In genomic region chr3:126507886-126508285, GRCh38 we compare ENCODE assay signal across 23 cellular contexts. TPM values are rescaled to one million over a fixed set of nuclear protein-coding genes. Genes with fewer than 3 reads are reported as not detected.
A peak's percentile ranks its signal among the peaks of the same experiment; 100 is the strongest.
DNase-seq lines count a peak whose midpoint lies in the region; ATAC-seq, FAIRE-seq and TF ChIP-seq lines count a peak whose summit lies in the region.
"Had no signal": no experiment of that assay in that cellular context is flagged by ENCODE, and none has a peak within 500 bp of the region (broad histone marks: within the 10 kb centered on the region; RNA-seq: fewer than 3 reads in every experiment).

No MANE protein-coding gene starts in this region.

- H3K4me1 Mint-ChIP-seq in glutamatergic neuron (ENCODE audit: low read depth, unreplicated experiment): peaks cover 4% of the 10 kb centered on the region
- H3K4me1 Mint-ChIP-seq in GM23338: peaks cover 5% of the 10 kb centered on the region; the same call in 2 of the 3 replicates
- H3K4me1 Mint-ChIP-seq: CD4-positive, CD25-positive, alpha-beta regulatory T cell; CD8-positive, alpha-beta memory T cell had no signal

- no peak overlapping the region for H3K18ac ChIP-seq in neuronal stem cell (ENCODE audit: low read length)

- DNase-seq in right lobe of liver (peak in 2 of 3 donors; percentile 7 to 43), HepG2 (ENCODE audit: low spot score) (no peak), glutamatergic neuron (peak; percentile 5), neuronal stem cell (ENCODE audit: low spot score) (no peak), GM23338 (ENCODE audit: low spot score) (no peak), ecto neural progenitor cell (ENCODE audit: low spot score) (no peak)
- DNase-seq: ACHN; BE2C; C1 segment of cervical spinal cord; CD4-positive, CD25-positive, alpha-beta regulatory T cell; COR-L47; DMS 273 treated with DMSO at 0.1 percent for 48 hours; DMS53; DND-41 had no signal

- TF ChIP-seq CTCF in right lobe of liver (IDR thresholded peaks at IDR 0.05) (no peak), HepG2 (CRISPR knock-in tag; IDR thresholded peaks at IDR 0.05) (no peak), glutamatergic neuron (IDR thresholded peaks at IDR 0.05; ENCODE audit: partially characterized antibody, unreplicated experiment) (no peak), GM23338 (conservative IDR thresholded peaks at IDR 0.05; ENCODE audit: low read depth in 2 of 2) (no peak)

- H3K14ac ChIP-seq in neuronal stem cell (ENCODE audit: low read length): peak overlapping the region; percentile 59

- no peak overlapping the region for H2BK5ac ChIP-seq in neuronal stem cell (ENCODE audit: low read length)

- no peak overlapping the region for H3K23ac ChIP-seq in neuronal stem cell (ENCODE audit: low read depth, low read length, poor library complexity)

- H2BK12ac ChIP-seq in neuronal stem cell (ENCODE audit: low read length): no peak overlapping the region

- H3K4ac ChIP-seq in neuronal stem cell (ENCODE audit: low read length): no peak overlapping the region

- POLR2A ChIA-PET in HepG2 (lab: Yijun Ruan, JAX): interaction anchor here (1.2 kb wide), 1 partner anchor 11 kb away, joined by 4 read pairs; no protein-coding TSS in a partner anchor

- TF ChIP-seq POLR2A in right lobe of liver (IDR thresholded peaks at IDR 0.05) (no peak), HepG2 (IDR thresholded peaks at IDR 0.05; ENCODE audit: insufficient read depth in 1 of 2, low read depth in 2 of 2, low read length in 2 of 2) (no peak)

- H3K4me3 Mint-ChIP-seq in glutamatergic neuron (ENCODE audit: unreplicated experiment) (no peak overlapping the region), GM23338 (no peak overlapping the region)
- H3K4me3 Mint-ChIP-seq: CD4-positive, CD25-positive, alpha-beta regulatory T cell; CD8-positive, alpha-beta memory T cell had no signal

- no peak overlapping the region for H4K91ac ChIP-seq in neuronal stem cell (ENCODE audit: low read depth, low read length, poor library complexity)

- TF ChIP-seq EP300 in HepG2 (IDR thresholded peaks at IDR 0.05; ENCODE audit: low read depth in 2 of 2, low read length in 2 of 2) (no peak), HepG2 (CRISPR knock-in tag; IDR thresholded peaks at IDR 0.05; ENCODE audit: borderline replicate concordance) (no peak)

- H3K4me2 ChIP-seq in HepG2 (ENCODE audit: low read depth, low read length) (no peak overlapping the region), neuronal stem cell (ENCODE audit: insufficient read depth, low read length, poor library complexity, severe bottlenecking) (no peak overlapping the region), GM23338 (no peak overlapping the region)

- H4K8ac ChIP-seq in neuronal stem cell (ENCODE audit: low read depth, low read length): no peak overlapping the region

- H3K36me3 Mint-ChIP-seq in glutamatergic neuron (ENCODE audit: unreplicated experiment): peaks cover 4% of the 10 kb centered on the region
- no peaks in the 10 kb centered on the region for H3K36me3 Mint-ChIP-seq in GM23338 (ENCODE audit: low read depth)
- H3K36me3 Mint-ChIP-seq: CD4-positive, CD25-positive, alpha-beta regulatory T cell; CD8-positive, alpha-beta memory T cell had no signal

- H3K36me3 ChIP-seq in right lobe of liver: peaks cover 0 to 14% (median 0%) of the 10 kb centered on the region in 4 donors
- no peaks in the 10 kb centered on the region for H3K36me3 ChIP-seq in HepG2 (replicated peaks in 1 of 2; ENCODE audit: control insufficient read depth in 1 of 2, insufficient read depth in 2 of 2, low read length in 2 of 2)
- no peaks in the 10 kb centered on the region for H3K36me3 ChIP-seq in neuronal stem cell (replicated peaks in 1 of 2; ENCODE audit: control insufficient read depth in 2 of 2, insufficient read depth in 2 of 2, low read length in 2 of 2)
- H3K36me3 ChIP-seq in GM23338 (ENCODE audit: insufficient read depth): no peaks in the 10 kb centered on the region
- H3K36me3 ChIP-seq: BE2C had no signal

- no peaks in the 10 kb centered on the region for H3K27me3 ChIP-seq in right lobe of liver
- H3K27me3 ChIP-seq in HepG2 (ENCODE audit: control insufficient read depth in 1 of 2, insufficient read depth in 2 of 2, low read length in 2 of 2): peaks cover 0 to 3% of the 10 kb centered on the region in 2 experiments; a peak in 1 of 5 replicates
- peaks cover 0 to 34% (median 0%) of the 10 kb centered on the region in 3 experiments for H3K27me3 ChIP-seq in neuronal stem cell (ENCODE audit: control insufficient read depth in 3 of 3, insufficient read depth in 3 of 3, low read depth in 1 of 3, low read length in 3 of 3)
- no peaks in the 10 kb centered on the region for H3K27me3 ChIP-seq in GM23338 (ENCODE audit: insufficient read depth)
- H3K27me3 ChIP-seq: BE2C had no signal

- 79% methylated on average over 4 of the region's 9 CpGs for WGBS in right lobe of liver (ENCODE audit: insufficient coverage, low coverage, low lambda C conversion rate, missing lambda C conversion rate)
- WGBS in HepG2 (ENCODE audit: low lambda C conversion rate): 100% methylated on average over 1 of the region's 9 CpGs
- WGBS in neuronal stem cell (ENCODE audit: extremely low coverage in 2 of 2, insufficient read length in 2 of 2, insufficient replicate concordance in 1 of 2), 2 donors: no CpG with 5 or more reads among the region's 9 CpGs

- H2AK5ac ChIP-seq in neuronal stem cell (ENCODE audit: low read depth, low read length): no peak overlapping the region

- in situ Hi-C loops in HepG2 (cut with HindIII; ENCODE audit: extremely low pct_ligation_motif_present, low pct_unique_long_range_greater_than_20kb): no loop called here

- H3K27ac Mint-ChIP-seq in glutamatergic neuron (ENCODE audit: unreplicated experiment) (no peak overlapping the region), GM23338 (no peak overlapping the region)
- H3K27ac Mint-ChIP-seq: CD4-positive, CD25-positive, alpha-beta regulatory T cell; CD8-positive, alpha-beta memory T cell had no signal

- H3K27ac ChIP-seq in right lobe of liver: no peak overlapping the region
- H3K27ac ChIP-seq in HepG2 (ENCODE audit: extremely low read length, insufficient read depth, low read length): no peak overlapping the region
- no peak overlapping the region for H3K27ac ChIP-seq in neuronal stem cell (replicated peaks; ENCODE audit: low read length)
- H3K27ac ChIP-seq in GM23338 (ENCODE audit: low read depth): no peak overlapping the region
- H3K27ac ChIP-seq: GM23248 had no signal

- H3K9ac ChIP-seq in HepG2 (ENCODE audit: insufficient read depth, low read depth, low read length): no peak overlapping the region
- no peak overlapping the region for H3K9ac ChIP-seq in neuronal stem cell (ENCODE audit: low read depth, low read length, poor library complexity)
- H3K9ac ChIP-seq: GM23248 had no signal

- H3K9me3 ChIP-seq in right lobe of liver (no peaks in the 10 kb centered on the region), HepG2 (ENCODE audit: low read length) (no peaks in the 10 kb centered on the region), neuronal stem cell (replicated peaks in 1 of 2; ENCODE audit: control insufficient read depth in 2 of 2, insufficient read depth in 1 of 2, low read depth in 1 of 2, low read length in 2 of 2) (no peaks in the 10 kb centered on the region)
- H3K9me3 ChIP-seq: BE2C had no signal

- H3K9me3 Mint-ChIP-seq in glutamatergic neuron (ENCODE audit: unreplicated experiment) (peaks cover 3% of the 10 kb centered on the region), GM23338 (no peaks in the 10 kb centered on the region)
- H3K9me3 Mint-ChIP-seq: CD4-positive, CD25-positive, alpha-beta regulatory T cell; CD8-positive, alpha-beta memory T cell had no signal

- FAIRE-seq in HepG2 (lab: Jason Lieb, UNC): no peak
- FAIRE-seq: A204.1, GM12878, GM19239, H54 had no signal

- H3F3A ChIP-seq in GM23338 (replicated peaks; ENCODE audit: low read depth): peaks cover under 1% of the 10 kb centered on the region; the same call in 1 of the 2 replicates

- no TSS peak for BruUV-seq in HepG2 (replicated peaks; lab: Mats Ljungman, UMichigan)

- H3K27me3 Mint-ChIP-seq in glutamatergic neuron (ENCODE audit: unreplicated experiment): peaks cover 7% of the 10 kb centered on the region
- H3K27me3 Mint-ChIP-seq in GM23338 (ENCODE audit: insufficient read depth, low read depth, poor library complexity): peaks cover 2% of the 10 kb centered on the region
- H3K27me3 Mint-ChIP-seq: CD4-positive, CD25-positive, alpha-beta regulatory T cell had no signal

- intact Hi-C loops in right lobe of liver (cut with DNase I) (no loop called here), HepG2 (cut with micrococcal nuclease; ENCODE audit: unreplicated experiment) (no loop called here)

- H3K79me2 ChIP-seq in HepG2 (ENCODE audit: insufficient read depth, low read length) (no peaks in the 10 kb centered on the region), GM23338 (replicated peaks; ENCODE audit: insufficient read depth) (no peaks in the 10 kb centered on the region)

- no peaks in the 10 kb centered on the region for H3K79me1 ChIP-seq in neuronal stem cell (ENCODE audit: low read depth, low read length)

- no peak overlapping the region for H2BK120ac ChIP-seq in neuronal stem cell (ENCODE audit: low read depth, low read length)

- TF ChIP-seq RAD21 in HepG2 (CRISPR knock-in tag; IDR thresholded peaks at IDR 0.05): no peak

- CTCF ChIA-PET in HepG2 (lab: Yijun Ruan, JAX; ENCODE audit: low intra/inter-chr PET ratio, low total read pairs): no interaction called here

- no peaks in the 10 kb centered on the region for H4K20me1 ChIP-seq in HepG2 (ENCODE audit: insufficient read depth, low read length)
- no peaks in the 10 kb centered on the region for H4K20me1 ChIP-seq in GM23338 (replicated peaks; ENCODE audit: insufficient read depth)

- H2AFZ ChIP-seq in HepG2 (ENCODE audit: low read length) (no peak overlapping the region), neuronal stem cell (ENCODE audit: low read length) (no peak overlapping the region), GM23338 (no peak overlapping the region)
- H2AFZ ChIP-seq: GM23248 had no signal

- ATAC-seq in right lobe of liver (no peak), HepG2 (no peak), GM23338 (no peak), GM18867 (IDR thresholded peaks at IDR 0.05; ENCODE audit: unreplicated experiment) (no peak)
- ATAC-seq: GM12878 had no signal

- H3K9me2 ChIP-seq in GM23338 (ENCODE audit: insufficient read depth): 0 out of 2 replicates have a peak, but pooled peaks cover 4% of the 10 kb centered on the region

- H3K4me1 ChIP-seq in right lobe of liver: peaks cover 0 to 15% (median 5%) of the 10 kb centered on the region in 4 donors
- peaks cover 8% of the 10 kb centered on the region; the same call in 1 of the 2 replicates for H3K4me1 ChIP-seq in HepG2 (ENCODE audit: insufficient read depth, low read length)
- H3K4me1 ChIP-seq in neuronal stem cell (ENCODE audit: control insufficient read depth in 2 of 2, insufficient read depth in 1 of 2, low read depth in 1 of 2, low read length in 2 of 2): peaks cover 0 to 2% of the 10 kb centered on the region in 2 donors
- H3K4me1 ChIP-seq in GM23338 (ENCODE audit: insufficient read depth): no peaks in the 10 kb centered on the region
- H3K4me1 ChIP-seq: BE2C had no signal

- H3K4me3 ChIP-seq in right lobe of liver: no peak overlapping the region
- no peak overlapping the region for H3K4me3 ChIP-seq in HepG2 (replicated peaks in 1 of 3; ENCODE audit: insufficient read depth in 1 of 3, low read depth in 2 of 3, low read length in 3 of 3)
- H3K4me3 ChIP-seq in neuronal stem cell (ENCODE audit: low read length in 2 of 2): no peak overlapping the region
- no peak overlapping the region for H3K4me3 ChIP-seq in GM23338
- H3K4me3 ChIP-seq: GM12878, GM23248 had no signal

- no peak overlapping the region for H2BK15ac ChIP-seq in neuronal stem cell (ENCODE audit: low read length)

RNA-seq across cellular contexts. Expression of gene UROC1, which starts 9.7 kb away (rescaled TPM):
- total RNA-seq in right lobe of liver: 100 to 1,000 TPM in 1 of 6 experiments, 10 to 100 TPM in 5; 15.1 to 101 (median 55.8) TPM
- 0.71 and 0.74 TPM in 2 replicates for total RNA-seq in HepG2 (2016; rRNA removed; fragmentation: Illumina TruSeq; extraction: Trizol)
- total RNA-seq in HepG2 (2016; cell fraction: cytosol; rRNA removed; fragmentation: Illumina TruSeq; extraction: Trizol; ENCODE audit: low read depth): 0.09 TPM in 1 of 2 replicates, not detected in the other
- 0.39 and 0.97 TPM in 2 replicates for total RNA-seq in HepG2 (2016; cell fraction: insoluble cytoplasmic fraction; rRNA removed; fragmentation: Illumina TruSeq; extraction: Trizol)
- total RNA-seq in HepG2 (2016; cell fraction: membrane; rRNA removed; fragmentation: Illumina TruSeq; extraction: Trizol): 0.24 and 0.25 TPM in 2 replicates
- total RNA-seq in HepG2 (2016; cell fraction: nucleus; rRNA removed; fragmentation: Illumina TruSeq; extraction: Trizol): 0.69 and 0.87 TPM in 2 replicates
- 1.3 and 2.0 TPM in 2 replicates for polyA plus RNA-seq in HepG2 (2011; rRNA removed)
- 0.65 and 0.95 TPM in 2 replicates for polyA plus RNA-seq in HepG2 (2011; cell fraction: cytosol; rRNA removed)
- 6.6 and 8.2 TPM in 2 replicates for polyA plus RNA-seq in HepG2 (2011; cell fraction: nucleus; rRNA removed)
- 1.1 and 2.5 TPM in 2 replicates for polyA plus RNA-seq in HepG2 (2012)
- polyA plus RNA-seq in HepG2 (2016; cell fraction: cytosol; fragmentation: Illumina TruSeq; extraction: Trizol; ENCODE audit: low read depth): 0.12 and 0.17 TPM in 2 replicates
- 0.78 and 0.88 TPM in 2 replicates for polyA plus RNA-seq in HepG2 (2016; cell fraction: insoluble cytoplasmic fraction; fragmentation: Illumina TruSeq; extraction: Trizol; ENCODE audit: low read depth)
- 0.21 and 0.22 TPM in 2 replicates for polyA plus RNA-seq in HepG2 (2016; cell fraction: membrane; fragmentation: Illumina TruSeq; extraction: Trizol; ENCODE audit: low read depth)
- polyA plus RNA-seq in HepG2 (2016; cell fraction: nucleus; fragmentation: Illumina TruSeq; extraction: Trizol; ENCODE audit: insufficient read depth, low read depth): 2.7 and 2.8 TPM in 2 replicates
- 2.2 TPM in 1 of 2 replicates, not detected in the other for polyA minus RNA-seq in HepG2 (2011; rRNA and poly(A)+ RNA removed; ENCODE audit: low replicate concordance)
- polyA minus RNA-seq in HepG2 (2011; cell fraction: cytosol; rRNA and poly(A)+ RNA removed): 0.53 and 0.59 TPM in 2 replicates
- 0.75 and 1.2 TPM in 2 replicates for polyA minus RNA-seq in HepG2 (2011; cell fraction: nucleus; rRNA and poly(A)+ RNA removed)
- not detected for total RNA-seq in glutamatergic neuron (ENCODE audit: unreplicated experiment)
- polyA plus RNA-seq in neuronal stem cell (2013, experiment 1 of 2): not detected
- 0.03 TPM for polyA plus RNA-seq in neuronal stem cell (2013, experiment 2 of 2)
- total RNA-seq in GM23338 (2014; rRNA removed; shearing (Covaris generic)): not detected in 2 replicates
- polyA plus RNA-seq in GM23338 (2016; fragmentation: Nextera tagmentation; extraction: Ambion mirVana): not detected in 2 replicates
- total RNA-seq: CD4-positive, CD25-positive, alpha-beta regulatory T cell; CD8-positive, alpha-beta memory T cell; G401; GM12878; GM23248; HT-29 had no signal
- polyA plus RNA-seq: CD4-positive, CD25-positive, alpha-beta regulatory T cell; CD8-positive, alpha-beta memory T cell; GM23248 had no signal

RNA-seq across cellular contexts. Expression of gene CHST13, which starts 16.1 kb away (rescaled TPM):
- total RNA-seq in right lobe of liver (10 to 100 TPM; 23.5 to 48.9 (median 28.2) TPM), HepG2 (2016; rRNA removed; fragmentation: Illumina TruSeq; extraction: Trizol) (16.1 and 43.1 TPM in 2 replicates), glutamatergic neuron (ENCODE audit: unreplicated experiment) (not detected)
- 8.0 and 11.1 TPM in 2 replicates for total RNA-seq in HepG2 (2016; cell fraction: cytosol; rRNA removed; fragmentation: Illumina TruSeq; extraction: Trizol; ENCODE audit: low read depth)
- 15.2 and 40.9 TPM in 2 replicates for total RNA-seq in HepG2 (2016; cell fraction: insoluble cytoplasmic fraction; rRNA removed; fragmentation: Illumina TruSeq; extraction: Trizol)
- 18.0 and 22.7 TPM in 2 replicates for total RNA-seq in HepG2 (2016; cell fraction: membrane; rRNA removed; fragmentation: Illumina TruSeq; extraction: Trizol)
- total RNA-seq in HepG2 (2016; cell fraction: nucleus; rRNA removed; fragmentation: Illumina TruSeq; extraction: Trizol): 29.6 and 33.9 TPM in 2 replicates
- polyA plus RNA-seq in HepG2 (2011; rRNA removed) (32.0 and 50.7 TPM in 2 replicates), GM23338 (2016; fragmentation: Nextera tagmentation; extraction: Ambion mirVana) (3.7 and 4.0 TPM in 2 replicates)
- polyA plus RNA-seq in HepG2 (2011; cell fraction: cytosol; rRNA removed): 31.3 and 65.1 TPM in 2 replicates
- 65.1 and 66.5 TPM in 2 replicates for polyA plus RNA-seq in HepG2 (2011; cell fraction: nucleus; rRNA removed)
- polyA plus RNA-seq in HepG2 (2012): 30.3 and 44.6 TPM in 2 replicates
- 10.6 and 12.9 TPM in 2 replicates for polyA plus RNA-seq in HepG2 (2016; cell fraction: cytosol; fragmentation: Illumina TruSeq; extraction: Trizol; ENCODE audit: low read depth)
- 21.1 and 21.2 TPM in 2 replicates for polyA plus RNA-seq in HepG2 (2016; cell fraction: insoluble cytoplasmic fraction; fragmentation: Illumina TruSeq; extraction: Trizol; ENCODE audit: low read depth)
- polyA plus RNA-seq in HepG2 (2016; cell fraction: membrane; fragmentation: Illumina TruSeq; extraction: Trizol; ENCODE audit: low read depth): 18.9 and 20.1 TPM in 2 replicates
- polyA plus RNA-seq in HepG2 (2016; cell fraction: nucleus; fragmentation: Illumina TruSeq; extraction: Trizol; ENCODE audit: insufficient read depth, low read depth): 72.0 and 85.3 TPM in 2 replicates
- 47.2 TPM in 1 of 2 replicates, not detected in the other for polyA minus RNA-seq in HepG2 (2011; rRNA and poly(A)+ RNA removed; ENCODE audit: low replicate concordance)
- 30.8 and 35.4 TPM in 2 replicates for polyA minus RNA-seq in HepG2 (2011; cell fraction: cytosol; rRNA and poly(A)+ RNA removed)
- polyA minus RNA-seq in HepG2 (2011; cell fraction: nucleus; rRNA and poly(A)+ RNA removed): 5.7 and 6.3 TPM in 2 replicates
- 1.4 TPM for polyA plus RNA-seq in neuronal stem cell (2013, experiment 1 of 2)
- polyA plus RNA-seq in neuronal stem cell (2013, experiment 2 of 2): 1.6 TPM
- total RNA-seq in GM23338 (2014; rRNA removed; shearing (Covaris generic)): 8.4 TPM in 2 replicates
- total RNA-seq: CD4-positive, CD25-positive, alpha-beta regulatory T cell; GM12878; GM23248 had no signal
- polyA plus RNA-seq: CD4-positive, CD25-positive, alpha-beta regulatory T cell; CD8-positive, alpha-beta memory T cell; GM12878 had no signal

RNA-seq across cellular contexts. Expression of gene ZXDC, which starts 32.2 kb away (rescaled TPM):
- 10 to 100 TPM; 16.4 to 30.2 (median 24.0) TPM for total RNA-seq in right lobe of liver
- total RNA-seq in HepG2 (2016; rRNA removed; fragmentation: Illumina TruSeq; extraction: Trizol): 14.7 and 21.2 TPM in 2 replicates
- 3.8 and 5.1 TPM in 2 replicates for total RNA-seq in HepG2 (2016; cell fraction: cytosol; rRNA removed; fragmentation: Illumina TruSeq; extraction: Trizol; ENCODE audit: low read depth)
- 14.1 and 20.6 TPM in 2 replicates for total RNA-seq in HepG2 (2016; cell fraction: insoluble cytoplasmic fraction; rRNA removed; fragmentation: Illumina TruSeq; extraction: Trizol)
- 8.3 and 8.6 TPM in 2 replicates for total RNA-seq in HepG2 (2016; cell fraction: membrane; rRNA removed; fragmentation: Illumina TruSeq; extraction: Trizol)
- 34.2 and 37.1 TPM in 2 replicates for total RNA-seq in HepG2 (2016; cell fraction: nucleus; rRNA removed; fragmentation: Illumina TruSeq; extraction: Trizol)
- polyA plus RNA-seq in HepG2 (2011; rRNA removed): 17.6 and 22.1 TPM in 2 replicates
- 11.0 and 12.5 TPM in 2 replicates for polyA plus RNA-seq in HepG2 (2011; cell fraction: cytosol; rRNA removed)
- 66.1 and 66.9 TPM in 2 replicates for polyA plus RNA-seq in HepG2 (2011; cell fraction: nucleus; rRNA removed)
- polyA plus RNA-seq in HepG2 (2012): 15.7 and 19.2 TPM in 2 replicates
- polyA plus RNA-seq in HepG2 (2016; cell fraction: cytosol; fragmentation: Illumina TruSeq; extraction: Trizol; ENCODE audit: low read depth): 1.2 TPM in 2 replicates
- polyA plus RNA-seq in HepG2 (2016; cell fraction: insoluble cytoplasmic fraction; fragmentation: Illumina TruSeq; extraction: Trizol; ENCODE audit: low read depth): 9.6 and 12.3 TPM in 2 replicates
- 2.8 TPM in 2 replicates for polyA plus RNA-seq in HepG2 (2016; cell fraction: membrane; fragmentation: Illumina TruSeq; extraction: Trizol; ENCODE audit: low read depth)
- polyA plus RNA-seq in HepG2 (2016; cell fraction: nucleus; fragmentation: Illumina TruSeq; extraction: Trizol; ENCODE audit: insufficient read depth, low read depth): 46.7 and 52.0 TPM in 2 replicates
- polyA minus RNA-seq in HepG2 (2011; rRNA and poly(A)+ RNA removed; ENCODE audit: low replicate concordance): 30.7 and 49.9 TPM in 2 replicates
- polyA minus RNA-seq in HepG2 (2011; cell fraction: cytosol; rRNA and poly(A)+ RNA removed): 19.2 and 20.2 TPM in 2 replicates
- 69.8 and 75.6 TPM in 2 replicates for polyA minus RNA-seq in HepG2 (2011; cell fraction: nucleus; rRNA and poly(A)+ RNA removed)
- total RNA-seq in glutamatergic neuron (ENCODE audit: unreplicated experiment): 39.5 TPM
- polyA plus RNA-seq in neuronal stem cell (2013, experiment 1 of 2): 9.3 TPM
- polyA plus RNA-seq in neuronal stem cell (2013, experiment 2 of 2): 9.8 TPM
- 43.5 and 45.1 TPM in 2 replicates for total RNA-seq in GM23338 (2014; rRNA removed; shearing (Covaris generic))
- 5.7 and 6.5 TPM in 2 replicates for polyA plus RNA-seq in GM23338 (2016; fragmentation: Nextera tagmentation; extraction: Ambion mirVana)

RNA-seq across cellular contexts. Expression of gene C3orf22, which starts 50.8 kb away (rescaled TPM):
- total RNA-seq in right lobe of liver (not detected), HepG2 (2016; rRNA removed; fragmentation: Illumina TruSeq; extraction: Trizol) (not detected in 2 replicates), glutamatergic neuron (ENCODE audit: unreplicated experiment) (not detected)
- not detected in 2 replicates for total RNA-seq in HepG2 (2016; cell fraction: cytosol; rRNA removed; fragmentation: Illumina TruSeq; extraction: Trizol; ENCODE audit: low read depth)
- total RNA-seq in HepG2 (2016; cell fraction: insoluble cytoplasmic fraction; rRNA removed; fragmentation: Illumina TruSeq; extraction: Trizol): not detected in 2 replicates
- total RNA-seq in HepG2 (2016; cell fraction: membrane; rRNA removed; fragmentation: Illumina TruSeq; extraction: Trizol): not detected in 2 replicates
- not detected in 2 replicates for total RNA-seq in HepG2 (2016; cell fraction: nucleus; rRNA removed; fragmentation: Illumina TruSeq; extraction: Trizol)
- polyA plus RNA-seq in HepG2 (2011; rRNA removed) (not detected in 2 replicates), GM23338 (2016; fragmentation: Nextera tagmentation; extraction: Ambion mirVana) (not detected in 2 replicates)
- not detected in 2 replicates for polyA plus RNA-seq in HepG2 (2011; cell fraction: cytosol; rRNA removed)
- polyA plus RNA-seq in HepG2 (2011; cell fraction: nucleus; rRNA removed): not detected in 2 replicates
- 0.15 and 0.17 TPM in 2 replicates for polyA plus RNA-seq in HepG2 (2012)
- not detected in 2 replicates for polyA plus RNA-seq in HepG2 (2016; cell fraction: cytosol; fragmentation: Illumina TruSeq; extraction: Trizol; ENCODE audit: low read depth)
- polyA plus RNA-seq in HepG2 (2016; cell fraction: insoluble cytoplasmic fraction; fragmentation: Illumina TruSeq; extraction: Trizol; ENCODE audit: low read depth): not detected in 2 replicates
- polyA plus RNA-seq in HepG2 (2016; cell fraction: membrane; fragmentation: Illumina TruSeq; extraction: Trizol; ENCODE audit: low read depth): not detected in 2 replicates
- not detected in 2 replicates for polyA plus RNA-seq in HepG2 (2016; cell fraction: nucleus; fragmentation: Illumina TruSeq; extraction: Trizol; ENCODE audit: insufficient read depth, low read depth)
- not detected in 2 replicates for polyA minus RNA-seq in HepG2 (2011; rRNA and poly(A)+ RNA removed; ENCODE audit: low replicate concordance)
- not detected in 2 replicates for polyA minus RNA-seq in HepG2 (2011; cell fraction: cytosol; rRNA and poly(A)+ RNA removed)
- not detected in 2 replicates for polyA minus RNA-seq in HepG2 (2011; cell fraction: nucleus; rRNA and poly(A)+ RNA removed)
- 0.03 TPM for polyA plus RNA-seq in neuronal stem cell (2013, experiment 1 of 2)
- polyA plus RNA-seq in neuronal stem cell (2013, experiment 2 of 2): not detected
- total RNA-seq in GM23338 (2014; rRNA removed; shearing (Covaris generic)): not detected in 2 replicates
- total RNA-seq: CD4-positive, CD25-positive, alpha-beta regulatory T cell; CD8-positive, alpha-beta memory T cell; G401; GM12878; GM23248; HT-29 had no signal
- polyA plus RNA-seq: CD4-positive, CD25-positive, alpha-beta regulatory T cell; CD8-positive, alpha-beta memory T cell; GM12878; GM23248 had no signal

Comparison
In these comparisons a context has a peak if more than half of its experiments do, and no peak if none do; other contexts are left out.
1. DNase-seq: peak in right lobe of liver (2 of 3) and glutamatergic neuron (single experiment); none in HepG2 (single experiment), neuronal stem cell (single experiment), GM23338 (single experiment) and ecto neural progenitor cell (single experiment).
2. RNA of gene UROC1, which starts 9.7 kb away (total RNA-seq): 15.1 to 101 TPM in right lobe of liver; 0.09 to 0.97 TPM in HepG2, not detected in glutamatergic neuron (single experiment) and not detected in GM23338; every median in the first group is over 4 times any median in the second.